In the genomic region with DNA sequence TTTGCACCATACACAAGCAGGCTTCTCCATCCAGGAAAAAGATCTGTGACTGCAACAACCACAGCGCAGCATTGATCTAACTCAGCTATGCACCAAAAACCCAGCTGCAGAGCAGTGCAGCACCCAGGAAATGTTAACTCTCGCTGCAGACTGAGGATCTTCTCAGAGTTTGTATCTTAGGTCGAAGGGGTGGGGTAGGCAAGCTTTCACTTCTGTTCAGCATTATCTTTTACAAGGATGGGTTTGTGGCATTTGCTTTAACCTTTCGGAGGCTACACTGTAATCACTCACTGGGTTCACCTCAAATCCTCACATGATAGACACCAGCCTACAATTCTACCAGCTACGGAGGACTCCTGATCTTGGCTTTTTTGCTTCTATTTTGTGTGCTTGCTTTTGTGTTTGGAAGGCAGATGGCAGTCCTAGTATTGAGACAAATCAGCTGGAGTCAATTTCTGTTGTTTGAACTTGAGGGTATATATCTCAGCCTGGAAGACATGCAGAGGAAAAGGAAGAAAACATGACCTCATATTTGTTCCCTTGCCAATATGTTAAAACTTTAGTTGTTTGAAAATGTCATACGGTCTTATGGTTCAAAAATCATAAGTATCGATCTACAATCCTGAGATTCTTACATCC, we compare ENCODE assay signal across 2 cellular contexts.
TF ChIP-seq lines count a peak whose summit lies in the region.

No MANE protein-coding gene starts in this region.

TF ChIP-seq in A549, 52 proteins besides CTCF, POLR2A, EP300 and RAD21:
- no peak for TF ChIP-seq NFE2L2 (conservative IDR thresholded peaks at IDR 0.05; ENCODE audit: low read length)
- no peak for TF ChIP-seq ESRRA (IDR thresholded peaks at IDR 0.05; ENCODE audit: borderline replicate concordance, low read length)
- TF ChIP-seq GATA3 (IDR thresholded peaks at IDR 0.05; ENCODE audit: borderline replicate concordance) = no peak
- TF ChIP-seq SMC3 (IDR thresholded peaks at IDR 0.05) = no peak
- TF ChIP-seq HOXA7 (CRISPR knock-in tag; IDR thresholded peaks at IDR 0.05) = no peak
- TF ChIP-seq TP53 (CRISPR knock-in tag; IDR thresholded peaks at IDR 0.05) = no peak
- TF ChIP-seq, protein P1, sequence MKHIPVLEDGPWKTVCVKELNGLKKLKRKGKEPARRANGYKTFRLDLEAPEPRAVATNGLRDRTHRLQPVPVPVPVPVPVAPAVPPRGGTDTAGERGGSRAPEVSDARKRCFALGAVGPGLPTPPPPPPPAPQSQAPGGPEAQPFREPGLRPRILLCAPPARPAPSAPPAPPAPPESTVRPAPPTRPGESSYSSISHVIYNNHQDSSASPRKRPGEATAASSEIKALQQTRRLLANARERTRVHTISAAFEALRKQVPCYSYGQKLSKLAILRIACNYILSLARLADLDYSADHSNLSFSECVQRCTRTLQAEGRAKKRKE (CRISPR knock-in tag; IDR thresholded peaks at IDR 0.05; ENCODE audit: low read depth) = no peak
- no peak for TF ChIP-seq RARB (CRISPR knock-in tag; IDR thresholded peaks at IDR 0.05)
- TF ChIP-seq, protein P2, sequence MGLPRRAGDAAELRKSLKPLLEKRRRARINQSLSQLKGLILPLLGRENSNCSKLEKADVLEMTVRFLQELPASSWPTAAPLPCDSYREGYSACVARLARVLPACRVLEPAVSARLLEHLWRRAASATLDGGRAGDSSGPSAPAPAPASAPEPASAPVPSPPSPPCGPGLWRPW (IDR thresholded peaks at IDR 0.05) = no peak
- no peak for TF ChIP-seq BHLHE40 (IDR thresholded peaks at IDR 0.05; ENCODE audit: low read depth, low read length)
- no peak for TF ChIP-seq FOSL2 (IDR thresholded peaks at IDR 0.05)
- TF ChIP-seq FOSL2 (CRISPR knock-in tag; IDR thresholded peaks at IDR 0.05) = no peak
- no peak for TF ChIP-seq ZSCAN20 (CRISPR knock-in tag; IDR thresholded peaks at IDR 0.05)
- no peak for TF ChIP-seq HOXB5 (CRISPR knock-in tag; IDR thresholded peaks at IDR 0.05)
- TF ChIP-seq ZC3H11A (IDR thresholded peaks at IDR 0.05) = no peak
- TF ChIP-seq KDM1A (IDR thresholded peaks at IDR 0.05; ENCODE audit: low read depth) = no peak

TF ChIP-seq in GM12878, 131 proteins besides CTCF, POLR2A, EP300 and RAD21:
- TF ChIP-seq ZZZ3 (IDR thresholded peaks at IDR 0.05; ENCODE audit: control insufficient read depth, insufficient read length, low read depth) = no peak
- TF ChIP-seq NR2F1 (conservative IDR thresholded peaks at IDR 0.05) = peak; percentile 33; the same call in 1 of the 2 replicates
- TF ChIP-seq, protein P3, sequence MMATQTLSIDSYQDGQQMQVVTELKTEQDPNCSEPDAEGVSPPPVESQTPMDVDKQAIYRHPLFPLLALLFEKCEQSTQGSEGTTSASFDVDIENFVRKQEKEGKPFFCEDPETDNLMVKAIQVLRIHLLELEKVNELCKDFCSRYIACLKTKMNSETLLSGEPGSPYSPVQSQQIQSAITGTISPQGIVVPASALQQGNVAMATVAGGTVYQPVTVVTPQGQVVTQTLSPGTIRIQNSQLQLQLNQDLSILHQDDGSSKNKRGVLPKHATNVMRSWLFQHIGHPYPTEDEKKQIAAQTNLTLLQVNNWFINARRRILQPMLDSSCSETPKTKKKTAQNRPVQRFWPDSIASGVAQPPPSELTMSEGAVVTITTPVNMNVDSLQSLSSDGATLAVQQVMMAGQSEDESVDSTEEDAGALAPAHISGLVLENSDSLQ (IDR thresholded peaks at IDR 0.05) = peak; percentile 49; the same call in 1 of the 2 replicates
- TF ChIP-seq, protein P4, sequence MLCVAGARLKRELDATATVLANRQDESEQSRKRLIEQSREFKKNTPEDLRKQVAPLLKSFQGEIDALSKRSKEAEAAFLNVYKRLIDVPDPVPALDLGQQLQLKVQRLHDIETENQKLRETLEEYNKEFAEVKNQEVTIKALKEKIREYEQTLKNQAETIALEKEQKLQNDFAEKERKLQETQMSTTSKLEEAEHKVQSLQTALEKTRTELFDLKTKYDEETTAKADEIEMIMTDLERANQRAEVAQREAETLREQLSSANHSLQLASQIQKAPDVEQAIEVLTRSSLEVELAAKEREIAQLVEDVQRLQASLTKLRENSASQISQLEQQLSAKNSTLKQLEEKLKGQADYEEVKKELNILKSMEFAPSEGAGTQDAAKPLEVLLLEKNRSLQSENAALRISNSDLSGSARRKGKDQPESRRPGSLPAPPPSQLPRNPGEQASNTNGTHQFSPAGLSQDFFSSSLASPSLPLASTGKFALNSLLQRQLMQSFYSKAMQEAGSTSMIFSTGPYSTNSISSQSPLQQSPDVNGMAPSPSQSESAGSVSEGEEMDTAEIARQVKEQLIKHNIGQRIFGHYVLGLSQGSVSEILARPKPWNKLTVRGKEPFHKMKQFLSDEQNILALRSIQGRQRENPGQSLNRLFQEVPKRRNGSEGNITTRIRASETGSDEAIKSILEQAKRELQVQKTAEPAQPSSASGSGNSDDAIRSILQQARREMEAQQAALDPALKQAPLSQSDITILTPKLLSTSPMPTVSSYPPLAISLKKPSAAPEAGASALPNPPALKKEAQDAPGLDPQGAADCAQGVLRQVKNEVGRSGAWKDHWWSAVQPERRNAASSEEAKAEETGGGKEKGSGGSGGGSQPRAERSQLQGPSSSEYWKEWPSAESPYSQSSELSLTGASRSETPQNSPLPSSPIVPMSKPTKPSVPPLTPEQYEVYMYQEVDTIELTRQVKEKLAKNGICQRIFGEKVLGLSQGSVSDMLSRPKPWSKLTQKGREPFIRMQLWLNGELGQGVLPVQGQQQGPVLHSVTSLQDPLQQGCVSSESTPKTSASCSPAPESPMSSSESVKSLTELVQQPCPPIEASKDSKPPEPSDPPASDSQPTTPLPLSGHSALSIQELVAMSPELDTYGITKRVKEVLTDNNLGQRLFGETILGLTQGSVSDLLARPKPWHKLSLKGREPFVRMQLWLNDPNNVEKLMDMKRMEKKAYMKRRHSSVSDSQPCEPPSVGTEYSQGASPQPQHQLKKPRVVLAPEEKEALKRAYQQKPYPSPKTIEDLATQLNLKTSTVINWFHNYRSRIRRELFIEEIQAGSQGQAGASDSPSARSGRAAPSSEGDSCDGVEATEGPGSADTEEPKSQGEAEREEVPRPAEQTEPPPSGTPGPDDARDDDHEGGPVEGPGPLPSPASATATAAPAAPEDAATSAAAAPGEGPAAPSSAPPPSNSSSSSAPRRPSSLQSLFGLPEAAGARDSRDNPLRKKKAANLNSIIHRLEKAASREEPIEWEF (IDR thresholded peaks at IDR 0.05; ENCODE audit: insufficient replicate concordance, low read depth, low read length) = no peak
- peak; percentile 63 for TF ChIP-seq ZNF687 (IDR thresholded peaks at IDR 0.05)
- peak in 1 of 2 experiments; percentile 13; a peak in 1 of 4 replicates for TF ChIP-seq BHLHE40 (IDR thresholded peaks at IDR 0.05; ENCODE audit: borderline replicate concordance in 1 of 2, low read depth in 2 of 2, low read length in 1 of 2)
- TF ChIP-seq ZNF622 (IDR thresholded peaks at IDR 0.05) = no peak
- TF ChIP-seq NRF1 (conservative IDR thresholded peaks at IDR 0.05; ENCODE audit: low read depth, low read length) = no peak
- TF ChIP-seq, protein P5, sequence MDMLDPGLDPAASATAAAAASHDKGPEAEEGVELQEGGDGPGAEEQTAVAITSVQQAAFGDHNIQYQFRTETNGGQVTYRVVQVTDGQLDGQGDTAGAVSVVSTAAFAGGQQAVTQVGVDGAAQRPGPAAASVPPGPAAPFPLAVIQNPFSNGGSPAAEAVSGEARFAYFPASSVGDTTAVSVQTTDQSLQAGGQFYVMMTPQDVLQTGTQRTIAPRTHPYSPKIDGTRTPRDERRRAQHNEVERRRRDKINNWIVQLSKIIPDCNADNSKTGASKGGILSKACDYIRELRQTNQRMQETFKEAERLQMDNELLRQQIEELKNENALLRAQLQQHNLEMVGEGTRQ (IDR thresholded peaks at IDR 0.05; ENCODE audit: borderline replicate concordance, low read depth, low read length) = no peak
- no peak for TF ChIP-seq NFXL1 (IDR thresholded peaks at IDR 0.05; ENCODE audit: borderline replicate concordance)
- TF ChIP-seq SREBF2 (IDR thresholded peaks at IDR 0.05; ENCODE audit: low read length) = no peak
